11 cellular contexts compared by ENCODE assay signal in the genomic region with DNA sequence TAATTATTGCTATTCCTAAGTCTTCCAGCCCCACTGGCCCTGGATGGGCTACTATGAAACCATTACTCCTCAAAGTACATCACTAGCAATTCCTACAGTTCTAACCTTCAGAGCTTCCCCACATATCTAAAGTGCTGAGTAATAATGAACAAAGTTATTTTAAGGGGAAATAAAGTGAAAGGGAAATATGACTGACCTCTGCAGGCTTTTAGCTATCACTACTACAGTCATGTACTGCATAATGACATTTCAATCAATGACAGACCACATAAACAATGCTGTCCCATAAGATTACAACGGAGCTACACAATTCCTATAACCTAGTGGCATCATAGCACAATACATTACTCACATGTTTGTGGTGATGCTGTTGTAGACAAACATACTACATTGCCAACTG. TPM values are rescaled to one million over a fixed set of nuclear protein-coding genes. Genes with fewer than 3 reads are reported as not detected.
A peak's percentile ranks its signal among the peaks of the same experiment; 100 is the strongest.
DNase-seq lines count a peak whose midpoint lies in the region; ATAC-seq and TF ChIP-seq lines count a peak whose summit lies in the region.
"Had no signal": no experiment of that assay in that cellular context is flagged by ENCODE, and none has a peak within 500 bp of the region (broad histone marks: within the 10 kb centered on the region; RNA-seq: fewer than 3 reads in every experiment).

No MANE protein-coding gene starts in this region.

- no peaks in the 10 kb centered on the region for H3K4me1 Mint-ChIP-seq in activated CD4-positive, alpha-beta memory T cell treated with anti-CD3 and anti-CD28 coated beads, Interleukin-2, amount 10 ng/mL, durations not matched to agents 7 days and 5 days
- H3K4me1 Mint-ChIP-seq in activated T-cell treated with anti-CD3 and anti-CD28 coated beads, Interleukin-2, amount 50 U/mL, for 24 hours (ENCODE audit: low read depth) = peaks cover 8% of the 10 kb centered on the region

- no peak overlapping the region for H3K27ac Mint-ChIP-seq in activated CD4-positive, alpha-beta memory T cell treated with anti-CD3 and anti-CD28 coated beads, Interleukin-2, amount 10 ng/mL, durations not matched to agents 7 days and 5 days
- no peak overlapping the region for H3K27ac Mint-ChIP-seq in activated T-cell treated with anti-CD3 and anti-CD28 coated beads, Interleukin-2, amount 50 U/mL, for 24 hours
- H3K27ac Mint-ChIP-seq: natural killer cell; stimulated activated naive CD8-positive, alpha-beta T cell treated with anti-CD3 and anti-CD28 coated beads, Interleukin-15, Interleukin-2, amounts not matched to agents 100 ng/mL and 50 ng/mL, for 24 hours had no signal

- H3K4me3 ChIP-seq in BE2C (ENCODE audit: low read depth, low read length) = no peak overlapping the region

- no peaks in the 10 kb centered on the region for H3K27me3 ChIP-seq in BE2C

- H3K4me3 Mint-ChIP-seq in activated CD4-positive, alpha-beta memory T cell treated with anti-CD3 and anti-CD28 coated beads, Interleukin-2, amount 10 ng/mL, durations not matched to agents 7 days and 5 days = no peak overlapping the region
- no peak overlapping the region for H3K4me3 Mint-ChIP-seq in activated T-cell treated with anti-CD3 and anti-CD28 coated beads, Interleukin-2, amount 50 U/mL, for 24 hours
- H3K4me3 Mint-ChIP-seq: natural killer cell; stimulated activated naive CD8-positive, alpha-beta T cell treated with anti-CD3 and anti-CD28 coated beads, Interleukin-15, Interleukin-2, amounts not matched to agents 100 ng/mL and 50 ng/mL, for 24 hours had no signal

- DNase-seq in AML-193 (lab: John Stamatoyannopoulos, UW) = peak; percentile 57 to 60
- peak; percentile 74 to 76 for DNase-seq in erythroblast (lab: John Stamatoyannopoulos, UW)
- no peak for DNase-seq in activated effector memory CD4-positive, alpha-beta T cell treated with anti-CD3 and anti-CD28 coated beads, Interleukin-2, amount 50 U/mL, for 16 hours
- DNase-seq in BE2C = no peak
- DNase-seq in activated CD4-positive, alpha-beta memory T cell treated with anti-CD3 and anti-CD28 coated beads, Interleukin-2, amount 10 ng/mL, durations not matched to agents 7 days and 5 days = no peak
- no peak for DNase-seq in activated T-cell treated with anti-CD3 and anti-CD28 coated beads, Interleukin-2, amount 50 U/mL, for 24 hours
- DNase-seq: cerebellar nuclear complex, natural killer cell had no signal

- CTCF ChIA-PET in activated CD4-positive, alpha-beta memory T cell treated with anti-CD3 and anti-CD28 coated beads, Interleukin-2, amount 10 ng/mL, durations not matched to agents 7 days and 5 days (lab: Charles Lee) = interaction anchor here (0.9 to 2.5 kb wide), 9 partner anchors 8 to 221 kb away, joined by 3 to 39 read pairs (median 6); no protein-coding TSS in a partner anchor

- peak; percentile 51 for ATAC-seq in GM21390 (IDR thresholded peaks at IDR 0.05; ENCODE audit: unreplicated experiment)
- ATAC-seq in HG03558 (IDR thresholded peaks at IDR 0.05; ENCODE audit: extremely low read depth, unreplicated experiment) = peak; percentile 66

- no peaks in the 10 kb centered on the region for H3K27me3 Mint-ChIP-seq in activated CD4-positive, alpha-beta memory T cell treated with anti-CD3 and anti-CD28 coated beads, Interleukin-2, amount 10 ng/mL, durations not matched to agents 7 days and 5 days
- H3K27me3 Mint-ChIP-seq in activated T-cell treated with anti-CD3 and anti-CD28 coated beads, Interleukin-2, amount 50 U/mL, for 24 hours = no peaks in the 10 kb centered on the region
- H3K27me3 Mint-ChIP-seq: stimulated activated naive CD8-positive, alpha-beta T cell treated with anti-CD3 and anti-CD28 coated beads, Interleukin-15, Interleukin-2, amounts not matched to agents 100 ng/mL and 50 ng/mL, for 24 hours had no signal

- TF ChIP-seq CTCF in BE2C (IDR thresholded peaks at IDR 0.05; ENCODE audit: low read depth, low read length) = no peak

- no peaks in the 10 kb centered on the region for H3K4me1 ChIP-seq in BE2C

- H3K9me3 ChIP-seq in BE2C = no peaks in the 10 kb centered on the region

- peaks cover 13% of the 10 kb centered on the region for H3K36me3 Mint-ChIP-seq in activated CD4-positive, alpha-beta memory T cell treated with anti-CD3 and anti-CD28 coated beads, Interleukin-2, amount 10 ng/mL, durations not matched to agents 7 days and 5 days (ENCODE audit: low read depth)
- peaks cover 71% of the 10 kb centered on the region for H3K36me3 Mint-ChIP-seq in activated T-cell treated with anti-CD3 and anti-CD28 coated beads, Interleukin-2, amount 50 U/mL, for 24 hours (ENCODE audit: low read depth)

- POLR2A ChIA-PET in activated CD4-positive, alpha-beta memory T cell treated with anti-CD3 and anti-CD28 coated beads, Interleukin-2, amount 10 ng/mL, durations not matched to agents 7 days and 5 days (lab: Charles Lee) = interaction anchor here (1.5 kb wide), 1 partner anchor 8 kb away, joined by 3 read pairs; no protein-coding TSS in a partner anchor

- no peaks in the 10 kb centered on the region for H3K9me3 Mint-ChIP-seq in activated CD4-positive, alpha-beta memory T cell treated with anti-CD3 and anti-CD28 coated beads, Interleukin-2, amount 10 ng/mL, durations not matched to agents 7 days and 5 days
- no peaks in the 10 kb centered on the region for H3K9me3 Mint-ChIP-seq in activated T-cell treated with anti-CD3 and anti-CD28 coated beads, Interleukin-2, amount 50 U/mL, for 24 hours
- H3K9me3 Mint-ChIP-seq: natural killer cell; stimulated activated naive CD8-positive, alpha-beta T cell treated with anti-CD3 and anti-CD28 coated beads, Interleukin-15, Interleukin-2, amounts not matched to agents 100 ng/mL and 50 ng/mL, for 24 hours had no signal

- peaks cover 6% of the 10 kb centered on the region for H3K36me3 ChIP-seq in BE2C

- TF ChIP-seq POLR2A in erythroblast (IDR thresholded peaks at IDR 0.05; ENCODE audit: low read length) = no peak

RNA-seq across cellular contexts. Expression of gene ZBTB41, which starts 22.1 kb away (rescaled TPM):
- polyA plus RNA-seq in BE2C (2012; ENCODE audit: insufficient read depth, insufficient read length, low read depth) = 1.0 TPM
- total RNA-seq in activated CD4-positive, alpha-beta memory T cell treated with anti-CD3 and anti-CD28 coated beads, Interleukin-2, amount 10 ng/mL, durations not matched to agents 7 days and 5 days = 1 to 10 TPM; 7.1 to 7.2 TPM

RNA-seq across cellular contexts. Expression of gene ASPM, which starts 32.5 kb away (rescaled TPM):
- polyA plus RNA-seq in BE2C (2012; ENCODE audit: insufficient read depth, insufficient read length, low read depth) = 3.2 TPM
- 10 to 100 TPM; 73.0 to 75.7 TPM for total RNA-seq in activated CD4-positive, alpha-beta memory T cell treated with anti-CD3 and anti-CD28 coated beads, Interleukin-2, amount 10 ng/mL, durations not matched to agents 7 days and 5 days

Comparison
In these comparisons a context has a peak if more than half of its experiments do, and no peak if none do; other contexts are left out.
1. DNase-seq: peak in AML-193 (2 of 2) and erythroblast (2 of 2); none in activated effector memory CD4-positive, alpha-beta T cell treated with anti-CD3 and anti-CD28 coated beads, Interleukin-2, amount 50 U/mL, for 16 hours (single experiment), BE2C (single experiment), activated CD4-positive, alpha-beta memory T cell treated with anti-CD3 and anti-CD28 coated beads, Interleukin-2, amount 10 ng/mL, durations not matched to agents 7 days and 5 days (single experiment) and activated T-cell treated with anti-CD3 and anti-CD28 coated beads, Interleukin-2, amount 50 U/mL, for 24 hours (single experiment).